ENCODE assay signal across 1 cellular context in the genomic region with DNA sequence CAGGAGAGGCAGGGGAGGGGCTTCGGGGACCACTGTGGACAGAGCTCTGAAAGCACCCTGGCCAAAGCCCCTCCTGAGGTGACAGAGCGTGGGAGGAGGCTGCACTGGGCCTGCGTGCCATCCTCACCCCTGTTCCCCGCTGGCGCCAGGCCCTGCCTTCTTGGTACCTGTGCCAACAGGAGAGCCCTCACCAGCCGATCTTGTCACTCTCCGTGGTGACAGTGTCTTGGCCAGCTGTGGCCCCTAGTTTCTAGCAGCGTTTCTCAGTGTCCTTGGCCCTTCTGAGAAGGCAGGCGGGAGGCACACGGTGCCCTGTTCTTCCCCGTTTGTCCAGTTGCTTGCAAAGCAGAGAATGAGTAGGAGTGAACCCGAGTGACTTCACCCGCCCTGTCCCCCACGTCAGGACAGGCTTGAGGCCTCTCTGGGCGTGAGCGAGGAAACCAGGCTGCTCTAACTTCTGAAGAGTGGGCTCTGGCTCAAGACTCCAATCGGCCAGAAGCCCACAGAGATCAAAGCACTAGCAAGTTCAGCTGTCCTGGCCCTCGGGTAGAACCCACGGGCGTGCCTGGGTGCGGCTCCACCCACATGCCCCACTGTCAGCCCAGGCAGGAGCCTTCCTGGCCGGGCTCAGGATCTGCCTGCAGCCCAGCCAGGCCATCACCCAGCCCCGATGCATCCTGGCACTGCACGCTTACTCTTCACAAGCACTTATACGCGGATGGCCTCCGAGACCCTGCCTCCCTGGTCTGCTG.
TF ChIP-seq lines count a peak whose summit lies in the region.

No MANE protein-coding gene starts in this region.

TF ChIP-seq in HCT116, 20 proteins besides CTCF, POLR2A, EP300 and RAD21 (continued from another document):
- TF ChIP-seq ATF3 (IDR thresholded peaks at IDR 0.05) (no peak), EZH2 (IDR thresholded peaks at IDR 0.05) (no peak), SIN3A (IDR thresholded peaks at IDR 0.05; ENCODE audit: low read depth) (no peak), ZFX (IDR thresholded peaks at IDR 0.05) (no peak), REST (IDR thresholded peaks at IDR 0.05; ENCODE audit: low read depth) (no peak), JUND (IDR thresholded peaks at IDR 0.05) (no peak)
